In the genomic region with DNA sequence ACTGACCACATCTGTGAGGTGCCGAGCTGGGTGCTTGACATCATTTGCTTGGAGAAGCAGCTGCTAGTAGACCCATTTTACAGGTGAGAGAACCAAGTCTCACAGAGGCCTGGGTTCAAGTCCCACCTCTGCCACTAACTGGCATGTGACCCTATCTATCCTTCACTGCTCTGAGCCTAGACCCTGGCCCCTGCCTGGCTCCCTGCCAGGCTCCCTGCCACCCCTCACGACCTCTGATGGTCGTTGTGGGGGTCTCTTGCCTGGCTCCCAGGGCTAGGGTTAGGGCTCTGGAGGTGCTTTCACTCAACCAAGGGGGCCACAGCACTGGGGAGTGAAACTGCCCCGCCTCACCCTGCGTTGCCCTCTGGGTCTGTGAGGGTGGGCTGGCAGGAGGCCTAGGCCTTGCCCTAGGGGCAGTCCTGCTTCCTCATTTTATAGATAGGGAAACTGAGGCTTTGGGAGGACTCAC, we compare ENCODE assay signal across 10 cellular contexts. TPM values are rescaled to one million over a fixed set of nuclear protein-coding genes. Genes with fewer than 3 reads are reported as not detected.
DNase-seq lines count a peak whose midpoint lies in the region; ATAC-seq lines count a peak whose summit lies in the region.
"Had no signal": no experiment of that assay in that cellular context is flagged by ENCODE, and none has a peak within 500 bp of the region (broad histone marks: within the 10 kb centered on the region; RNA-seq: fewer than 3 reads in every experiment).

No MANE protein-coding gene starts in this region.

- intact Hi-C loops in right cardiac atrium (cut with DNase I) = no loop called here
- intact Hi-C loops in cardiac septum (cut with DNase I) = no loop called here

- H3K27ac ChIP-seq in right cardiac atrium (ENCODE audit: low read length) = no peak overlapping the region

- ATAC-seq in right cardiac atrium = peak in 1 of 2 donors; percentile 9
- no peak for ATAC-seq in naive thymus-derived CD8-positive, alpha-beta T cell

- peak overlapping the region in 9 of 10 donors; percentile 19 to 92 (median 85) for H3K27ac Mint-ChIP-seq in naive thymus-derived CD8-positive, alpha-beta T cell
- H3K27ac Mint-ChIP-seq: endodermal cell had no signal

- H3K4me3 ChIP-seq in right cardiac atrium (ENCODE audit: low read length) (no peak overlapping the region), adipocyte (ENCODE audit: low read length) (no peak overlapping the region)

- no peaks in the 10 kb centered on the region for H3K9me3 ChIP-seq in right cardiac atrium (ENCODE audit: control insufficient read depth, low read length)
- H3K9me3 ChIP-seq in adipocyte (ENCODE audit: control insufficient read depth, low read length) = no peaks in the 10 kb centered on the region

- no peaks in the 10 kb centered on the region for H3K27me3 Mint-ChIP-seq in naive thymus-derived CD8-positive, alpha-beta T cell

- H3K9me3 Mint-ChIP-seq in naive thymus-derived CD8-positive, alpha-beta T cell = peaks cover 0 to 12% (median 0%) of the 10 kb centered on the region in 9 donors

- peaks cover 39% of the 10 kb centered on the region for H3K36me3 ChIP-seq in adipocyte (ENCODE audit: control insufficient read depth, insufficient read depth, low read length, severe bottlenecking)

- POLR2A ChIA-PET in naive thymus-derived CD8-positive, alpha-beta T cell (lab: Charles Lee) = interaction anchor here (0.6 to 6.4 kb wide), 6 partner anchors 9 to 126 kb away, joined by 3 to 62 read pairs (median 4); no protein-coding TSS in a partner anchor

- H3K36me3 Mint-ChIP-seq in naive thymus-derived CD8-positive, alpha-beta T cell = peaks cover 0 to 10% (median 4%) of the 10 kb centered on the region in 3 donors

- peaks cover 25 to 82% (median 57%) of the 10 kb centered on the region in 4 donors for H3K4me1 Mint-ChIP-seq in naive thymus-derived CD8-positive, alpha-beta T cell

- 70% methylated on average over 5 of the region's 5 CpGs for WGBS in right cardiac atrium

- H3K27me3 ChIP-seq in right cardiac atrium (ENCODE audit: control insufficient read depth, insufficient read depth) (no peaks in the 10 kb centered on the region), adipocyte (replicated peaks; ENCODE audit: control insufficient read depth, insufficient read depth, low read length) (no peaks in the 10 kb centered on the region)

- H3K4me1 ChIP-seq in right cardiac atrium (ENCODE audit: control insufficient read depth, insufficient read depth, low read length) (peaks cover 5% of the 10 kb centered on the region), adipocyte (ENCODE audit: control insufficient read depth, insufficient read depth, low read length) (peaks cover 24% of the 10 kb centered on the region)

- H3K9ac ChIP-seq in adipocyte (ENCODE audit: low read length) = peak overlapping the region; percentile 66

- H3K4me3 Mint-ChIP-seq in naive thymus-derived CD8-positive, alpha-beta T cell = peak overlapping the region in 9 of 10 donors; percentile 4 to 80 (median 28)
- H3K4me3 Mint-ChIP-seq: endodermal cell had no signal

- DNase-seq in right cardiac atrium (peak in 2 of 3 donors; percentile 44 to 49), cardiac septum (ENCODE audit: low spot score) (no peak), adipocyte (ENCODE audit: low read depth) (no peak), NCI-H774 (lab: John Stamatoyannopoulos, UW) (no peak), NCI-H2196 treated with DMSO at 0.1 percent for 48 hours (lab: John Stamatoyannopoulos, UW; ENCODE audit: unreplicated experiment) (no peak), middle frontal gyrus (ENCODE audit: extremely low spot score, low spot score) (no peak), RPMI8226 (no peak)
- peak in 1 of 10 donors; percentile 10 for DNase-seq in naive thymus-derived CD8-positive, alpha-beta T cell
- DNase-seq: endodermal cell, NCI-H2227 treated with DMSO at 0.1 percent for 48 hours had no signal

RNA-seq across cellular contexts. Expression of gene ADD1, which starts 7.2 kb away (rescaled TPM):
- total RNA-seq in right cardiac atrium = 100 to 1,000 TPM; 215 to 256 (median 236) TPM
- polyA plus RNA-seq in right cardiac atrium = 207 TPM
- total RNA-seq in cardiac septum = 213 TPM
- total RNA-seq in naive thymus-derived CD8-positive, alpha-beta T cell = 100 to 1,000 TPM; 302 to 309 TPM
- polyA plus RNA-seq in naive thymus-derived CD8-positive, alpha-beta T cell = 100 to 1,000 TPM; 129 to 151 (median 150) TPM

RNA-seq across cellular contexts. Expression of gene SH3BP2, which starts 43.5 kb away (rescaled TPM):
- 10 to 100 TPM; 20.5 to 28.8 (median 26.3) TPM for total RNA-seq in right cardiac atrium
- polyA plus RNA-seq in right cardiac atrium = 21.7 TPM
- total RNA-seq in cardiac septum = 19.1 TPM
- 10 to 100 TPM; 27.8 to 28.3 TPM for total RNA-seq in naive thymus-derived CD8-positive, alpha-beta T cell
- polyA plus RNA-seq in naive thymus-derived CD8-positive, alpha-beta T cell = 10 to 100 TPM in 1 of 3 donors, 1 to 10 TPM in 2; 4.8 to 10.8 (median 5.4) TPM

Comparison
In these comparisons a context has a peak if more than half of its experiments do, and no peak if none do; other contexts are left out.
1. DNase-seq: peak in right cardiac atrium (2 of 3); none in cardiac septum (single experiment), adipocyte (single experiment), NCI-H774 (single experiment), NCI-H2196 treated with DMSO at 0.1 percent for 48 hours (single experiment), middle frontal gyrus (single experiment) and RPMI8226 (single experiment).